Comparison of ENCODE assay signal across 15 cellular contexts in the genomic region with DNA sequence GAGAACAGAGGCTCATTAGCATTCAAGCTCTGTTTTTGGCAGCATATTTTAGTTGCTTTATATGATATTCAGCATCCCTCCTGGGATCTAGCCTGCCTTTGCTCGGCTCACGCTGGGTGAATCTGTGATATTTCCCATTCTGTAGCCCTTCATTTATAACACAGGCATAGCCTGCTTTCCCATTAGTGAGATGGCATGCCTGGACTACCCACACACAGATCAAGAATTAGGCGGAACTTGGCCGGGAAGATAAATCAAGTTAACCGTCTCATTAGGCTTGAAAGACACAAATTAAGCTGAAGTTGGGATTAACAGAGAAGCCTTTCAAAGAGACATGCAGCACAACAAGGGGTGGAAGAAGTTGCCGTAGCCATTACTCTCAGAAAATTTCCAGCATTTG. TPM values are rescaled to one million over a fixed set of nuclear protein-coding genes. Genes with fewer than 3 reads are reported as not detected.
DNase-seq lines count a peak whose midpoint lies in the region; ATAC-seq and TF ChIP-seq lines count a peak whose summit lies in the region.
"Had no signal": no experiment of that assay in that cellular context is flagged by ENCODE, and none has a peak within 500 bp of the region (broad histone marks: within the 10 kb centered on the region; RNA-seq: fewer than 3 reads in every experiment).

No MANE protein-coding gene starts in this region.

- H3K9me3 ChIP-seq in WERI-Rb-1 (ENCODE audit: severe bottlenecking) (no peaks in the 10 kb centered on the region), SJCRH30 (replicated peaks) (no peaks in the 10 kb centered on the region)
- H3K9me3 ChIP-seq: A549, Caco-2, HAP-1 had no signal

- no peak for TF ChIP-seq CTCF in WERI-Rb-1 (IDR thresholded peaks at IDR 0.05; ENCODE audit: low read depth, low read length)

- DNase-seq in WERI-Rb-1 (peak; percentile 34), cerebellar cortex (ENCODE audit: low spot score) (peak; percentile 1), putamen (ENCODE audit: low spot score) (peak; percentile 7), SJCRH30 (no peak), NCI-H1048 (lab: John Stamatoyannopoulos, UW) (no peak)
- DNase-seq: Caco-2; CD8-positive, alpha-beta memory T cell; DND-41; GF-D8 had no signal

- no peaks in the 10 kb centered on the region for H3K4me1 ChIP-seq in SJCRH30
- H3K4me1 ChIP-seq: A549, BLaER1, Caco-2, HAP-1 had no signal

- H3K36me3 ChIP-seq in WERI-Rb-1 = no peaks in the 10 kb centered on the region
- no peaks in the 10 kb centered on the region for H3K36me3 ChIP-seq in SJCRH30
- H3K36me3 ChIP-seq: BLaER1, HAP-1 had no signal

- H3K27ac ChIP-seq in WERI-Rb-1 (no peak overlapping the region), SJCRH30 (no peak overlapping the region)
- H3K27ac ChIP-seq: A549, BLaER1 had no signal

- H3K27me3 ChIP-seq in WERI-Rb-1 (ENCODE audit: insufficient read depth, low read depth, severe bottlenecking) (no peaks in the 10 kb centered on the region), SJCRH30 (no peaks in the 10 kb centered on the region)
- H3K27me3 ChIP-seq: BLaER1 had no signal

- no peak overlapping the region for H3K4me3 ChIP-seq in WERI-Rb-1 (ENCODE audit: low read depth, low read length)
- H3K4me3 ChIP-seq in SJCRH30 = no peak overlapping the region
- H3K4me3 ChIP-seq: A549, BLaER1, HAP-1 had no signal

- no peak for ATAC-seq in HG03354 (IDR thresholded peaks at IDR 0.05; ENCODE audit: poor library complexity, severe bottlenecking, unreplicated experiment)
- ATAC-seq: A549, HepG2 had no signal

RNA-seq across cellular contexts. Expression of gene CLEC19A, which starts 20.0 kb away (rescaled TPM):
- total RNA-seq in SJCRH30 (2014; rRNA removed; shearing (Covaris generic)) = not detected in 2 replicates
- total RNA-seq: Caco-2; CD8-positive, alpha-beta memory T cell; HepG2; HT1080 had no signal

Comparison
In these comparisons a context has a peak if more than half of its experiments do, and no peak if none do; other contexts are left out.
1. DNase-seq: peak in WERI-Rb-1 (single experiment), cerebellar cortex (single experiment) and putamen (single experiment); none in SJCRH30 (0 of 2) and NCI-H1048 (single experiment).